In the genomic region with DNA sequence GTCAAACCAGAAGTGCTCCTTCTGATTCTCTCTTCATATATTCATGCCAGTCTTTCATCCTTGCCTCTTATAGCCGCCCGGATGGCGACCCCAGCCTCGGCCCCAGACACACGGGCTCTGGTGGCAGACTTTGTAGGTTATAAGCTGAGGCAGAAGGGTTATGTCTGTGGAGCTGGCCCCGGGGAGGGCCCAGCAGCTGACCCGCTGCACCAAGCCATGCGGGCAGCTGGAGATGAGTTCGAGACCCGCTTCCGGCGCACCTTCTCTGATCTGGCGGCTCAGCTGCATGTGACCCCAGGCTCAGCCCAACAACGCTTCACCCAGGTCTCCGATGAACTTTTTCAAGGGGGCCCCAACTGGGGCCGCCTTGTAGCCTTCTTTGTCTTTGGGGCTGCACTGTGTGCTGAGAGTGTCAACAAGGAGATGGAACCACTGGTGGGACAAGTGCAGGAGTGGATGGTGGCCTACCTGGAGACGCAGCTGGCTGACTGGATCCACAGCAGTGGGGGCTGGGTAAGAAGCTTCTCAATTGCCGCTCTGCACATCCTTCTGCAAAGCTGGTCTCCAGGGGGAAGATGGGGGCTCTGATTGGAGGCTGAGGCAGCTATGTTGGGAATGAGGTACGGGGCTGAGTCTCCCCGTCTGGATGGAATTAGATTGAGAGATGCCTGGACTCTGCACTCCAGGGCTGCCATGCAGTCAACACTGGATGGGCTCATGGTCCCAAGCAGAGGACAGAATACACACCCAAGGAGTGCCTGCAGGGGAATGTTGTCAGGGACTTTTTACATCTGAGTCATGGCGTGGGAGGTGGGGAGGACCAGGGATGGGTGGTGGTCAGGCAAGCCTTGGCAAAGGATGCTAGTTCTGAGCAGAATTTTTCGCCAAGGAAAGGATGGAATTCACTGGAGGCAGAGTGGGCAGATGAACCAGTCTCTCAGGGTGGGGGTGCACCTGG, we compare ENCODE assay signal across 7 cellular contexts. TPM values are rescaled to one million over a fixed set of nuclear protein-coding genes. Genes with fewer than 3 reads are reported as not detected.
DNase-seq lines count a peak whose midpoint lies in the region; ATAC-seq and TF ChIP-seq lines count a peak whose summit lies in the region.
"Had no signal": no experiment of that assay in that cellular context is flagged by ENCODE, and none has a peak within 500 bp of the region (broad histone marks: within the 10 kb centered on the region; RNA-seq: fewer than 3 reads in every experiment).

No MANE protein-coding gene starts in this region.

- peak overlapping the region; percentile 94 to 95 for H3K9ac ChIP-seq in mucosa of rectum (ENCODE audit: low read depth in 1 of 2, low read length in 2 of 2)

- peaks cover 16 to 31% of the 10 kb centered on the region in 2 donors for H3K36me3 ChIP-seq in mucosa of rectum (ENCODE audit: control insufficient read depth in 2 of 2, insufficient read depth in 2 of 2, low read length in 2 of 2)

- DNase-seq in CD14-positive monocyte (ENCODE audit: low spot score) (no peak), amniotic epithelial cell (ENCODE audit: low read depth) (peak; percentile 38), cerebellar nuclear complex (lab: John Stamatoyannopoulos, UW) (no peak)

- H3K27me3 Mint-ChIP-seq in CD14-positive monocyte (ENCODE audit: low read depth in 3 of 3), result no peaks in the 10 kb centered on the region

- H3K27ac Mint-ChIP-seq in CD14-positive monocyte, result peak overlapping the region in 6 of 7 donors; percentile 68 to 92 (median 84)

- H3K4me1 Mint-ChIP-seq in CD14-positive monocyte, result peaks cover 45% of the 10 kb centered on the region

- TF ChIP-seq CTCF in CD14-positive monocyte (IDR thresholded peaks at IDR 0.05), result no peak

- H3K4me3 ChIP-seq in mucosa of rectum (ENCODE audit: low read length in 2 of 2), result peak overlapping the region; percentile 83 to 98

- intact Hi-C loops in CD14-positive monocyte (cut with micrococcal nuclease), result loop anchor here (2.0 to 10.0 kb wide), 2 partner anchors 13 to 723 kb away; partner anchors contain the start of genes DAD1 (in 1 of the 2) and PABPN1 (in 1 of the 2)

- H3K36me3 Mint-ChIP-seq in CD14-positive monocyte, result peaks cover 18 to 33% of the 10 kb centered on the region in 2 donors
- H3K36me3 Mint-ChIP-seq: activated naive CD4-positive, alpha-beta T cell treated with anti-CD3 and anti-CD28 coated beads, Interleukin-2, amount 50 U/mL, for 72 hours had no signal

- H3K9me3 Mint-ChIP-seq in CD14-positive monocyte, result no peaks in the 10 kb centered on the region
- H3K9me3 Mint-ChIP-seq: activated naive CD4-positive, alpha-beta T cell treated with anti-CD3 and anti-CD28 coated beads, Interleukin-2, amount 50 U/mL, for 72 hours had no signal

- H3K27ac ChIP-seq in mucosa of rectum (ENCODE audit: low read depth in 2 of 2, low read length in 2 of 2), result peak overlapping the region in 1 of 2 donors; percentile 97

- H3K4me3 Mint-ChIP-seq in CD14-positive monocyte, result peak overlapping the region; percentile 82 to 92

- H3K9me3 ChIP-seq in mucosa of rectum (ENCODE audit: control insufficient read depth in 2 of 2, low read length in 2 of 2), result no peaks in the 10 kb centered on the region

- peaks cover 33 to 43% of the 10 kb centered on the region in 2 donors for H3K4me1 ChIP-seq in mucosa of rectum (ENCODE audit: control insufficient read depth in 2 of 2, insufficient read depth in 2 of 2, low read length in 2 of 2)

- ATAC-seq in HG02981 (IDR thresholded peaks at IDR 0.05; ENCODE audit: unreplicated experiment) (no peak), HG03378 (IDR thresholded peaks at IDR 0.05; ENCODE audit: unreplicated experiment) (no peak)
- ATAC-seq: activated naive CD4-positive, alpha-beta T cell treated with anti-CD3 and anti-CD28 coated beads, Interleukin-2, amount 50 U/mL, for 72 hours had no signal

- no peaks in the 10 kb centered on the region for H3K27me3 ChIP-seq in mucosa of rectum (ENCODE audit: control insufficient read depth in 2 of 2, insufficient read depth in 2 of 2, low read length in 2 of 2)

RNA-seq across cellular contexts. Expression of gene BCL2L2, which starts 1.3 kb away (rescaled TPM):
- 1 to 10 TPM in 1 of 2 donors, under 1 TPM in 1; 0.90 to 1.4 TPM for polyA plus RNA-seq in CD14-positive monocyte

RNA-seq across cellular contexts. Expression of gene PPP1R3E, which starts 5.3 kb away (rescaled TPM):
- under 1 TPM; 0.81 to 0.88 TPM for polyA plus RNA-seq in CD14-positive monocyte

RNA-seq across cellular contexts. Expression of gene PABPN1, which starts 13.3 kb away (rescaled TPM):
- polyA plus RNA-seq in CD14-positive monocyte, result 10 to 100 TPM; 54.4 to 64.6 TPM

RNA-seq across cellular contexts. Expression of gene HOMEZ, which starts 22.0 kb away (rescaled TPM):
- 1 to 10 TPM; 4.1 to 5.4 TPM for polyA plus RNA-seq in CD14-positive monocyte

RNA-seq across cellular contexts. Expression of gene SLC22A17, which starts 44.7 kb away (rescaled TPM):
- not detected for polyA plus RNA-seq in CD14-positive monocyte
